ENCODE assay signal across 12 cellular contexts in genomic region chr19:43581467-43581866, GRCh38. TPM values are rescaled to one million over a fixed set of nuclear protein-coding genes. Genes with fewer than 3 reads are reported as not detected.
DNase-seq lines count a peak whose midpoint lies in the region; ATAC-seq and TF ChIP-seq lines count a peak whose summit lies in the region.
"Had no signal": no experiment of that assay in that cellular context is flagged by ENCODE, and none has a peak within 500 bp of the region (broad histone marks: within the 10 kb centered on the region; RNA-seq: fewer than 3 reads in every experiment).

No MANE protein-coding gene starts in this region.

- no peak overlapping the region for H3K4me3 ChIP-seq in hepatocyte

- no peaks in the 10 kb centered on the region for H3K9me3 ChIP-seq in hepatocyte (ENCODE audit: low read depth)

- no peaks in the 10 kb centered on the region for H3K9me2 ChIP-seq in hepatocyte (replicated peaks; ENCODE audit: insufficient read depth)

- no peak overlapping the region for H3K27ac ChIP-seq in hepatocyte

- WGBS in hepatocyte (ENCODE audit: low lambda C conversion rate, missing lambda C conversion rate): 79% methylated on average over 7 of the region's 7 CpGs

- H3K79me2 ChIP-seq in hepatocyte: no peaks in the 10 kb centered on the region

- H3K4me2 ChIP-seq in hepatocyte: peak overlapping the region; percentile 89

- ATAC-seq in stimulated activated naive B cell treated with anti-CD40 and anti-IgM and Interleukin-4, amounts not matched to agents 10 μg/mL and 1 μg/mL and 100 μg/mL, for 72 hours (replicated peaks): no peak
- ATAC-seq in GM18502 (IDR thresholded peaks at IDR 0.05; ENCODE audit: poor library complexity, unreplicated experiment): no peak
- ATAC-seq: activated CD4-positive, CD25-positive, alpha-beta regulatory T cell treated with anti-CD3 and anti-CD28 coated beads, Interleukin-2, amount 50 U/mL, for 24 hours had no signal

- POLR2A ChIA-PET in GM10248 (lab: Yijun Ruan, JAX): no interaction called here

- H3K9me3 Mint-ChIP-seq in T-helper 2 cell treated with Interferon-gamma antibody and Interleukin-4, amounts not matched to agents 5 μg/mL and 100 μg/mL, for 36 hours: no peaks in the 10 kb centered on the region
- H3K9me3 Mint-ChIP-seq in stimulated activated naive B cell treated with anti-CD40 and anti-IgM and Interleukin-4, amounts not matched to agents 10 μg/mL and 1 μg/mL and 100 μg/mL, for 72 hours: no peaks in the 10 kb centered on the region
- H3K9me3 Mint-ChIP-seq: activated naive CD4-positive, alpha-beta T cell treated with anti-CD3 and anti-CD28 coated beads, Interleukin-2, amount 50 U/mL, for 24 hours had no signal

- H3K4me1 ChIP-seq in hepatocyte (ENCODE audit: insufficient read depth): peaks cover 7% of the 10 kb centered on the region

- no peak for TF ChIP-seq CTCF in hepatocyte (IDR thresholded peaks at IDR 0.05; ENCODE audit: poor library complexity)
- TF ChIP-seq CTCF in GM10248 (IDR thresholded peaks at IDR 0.05; ENCODE audit: control extremely low read depth, extremely low read depth, low read depth, missing control alignments): no peak

- no peaks in the 10 kb centered on the region for H4K20me1 ChIP-seq in hepatocyte (ENCODE audit: insufficient read depth, poor library complexity, severe bottlenecking)

- peak overlapping the region; percentile 52 for H3K27ac Mint-ChIP-seq in T-helper 2 cell treated with Interferon-gamma antibody and Interleukin-4, amounts not matched to agents 5 μg/mL and 100 μg/mL, for 36 hours
- H3K27ac Mint-ChIP-seq in stimulated activated naive B cell treated with anti-CD40 and anti-IgM and Interleukin-4, amounts not matched to agents 10 μg/mL and 1 μg/mL and 100 μg/mL, for 72 hours: no peak overlapping the region
- H3K27ac Mint-ChIP-seq: activated naive CD4-positive, alpha-beta T cell treated with anti-CD3 and anti-CD28 coated beads, Interleukin-2, amount 50 U/mL, for 24 hours had no signal

- H3K4me3 Mint-ChIP-seq in T-helper 2 cell treated with Interferon-gamma antibody and Interleukin-4, amounts not matched to agents 5 μg/mL and 100 μg/mL, for 36 hours: peak overlapping the region; percentile 85
- peak overlapping the region; percentile 40 to 51 for H3K4me3 Mint-ChIP-seq in stimulated activated naive B cell treated with anti-CD40 and anti-IgM and Interleukin-4, amounts not matched to agents 10 μg/mL and 1 μg/mL and 100 μg/mL, for 72 hours
- H3K4me3 Mint-ChIP-seq: activated naive CD4-positive, alpha-beta T cell treated with anti-CD3 and anti-CD28 coated beads, Interleukin-2, amount 50 U/mL, for 24 hours had no signal

- peaks cover 2% of the 10 kb centered on the region for H3K27me3 Mint-ChIP-seq in T-helper 2 cell treated with Interferon-gamma antibody and Interleukin-4, amounts not matched to agents 5 μg/mL and 100 μg/mL, for 36 hours (ENCODE audit: low read depth)
- no peaks in the 10 kb centered on the region for H3K27me3 Mint-ChIP-seq in stimulated activated naive B cell treated with anti-CD40 and anti-IgM and Interleukin-4, amounts not matched to agents 10 μg/mL and 1 μg/mL and 100 μg/mL, for 72 hours
- H3K27me3 Mint-ChIP-seq: activated naive CD4-positive, alpha-beta T cell treated with anti-CD3 and anti-CD28 coated beads, Interleukin-2, amount 50 U/mL, for 24 hours had no signal

- CTCF ChIA-PET in GM10248 (lab: Yijun Ruan, JAX): interaction anchor here (2.2 to 3.7 kb wide), 2 partner anchors 13 to 27 kb away, joined by 4 to 23 read pairs; no protein-coding TSS in a partner anchor

- H3K36me3 ChIP-seq in hepatocyte (replicated peaks; ENCODE audit: insufficient read depth, low read depth): no peaks in the 10 kb centered on the region

- H3K36me3 Mint-ChIP-seq in T-helper 2 cell treated with Interferon-gamma antibody and Interleukin-4, amounts not matched to agents 5 μg/mL and 100 μg/mL, for 36 hours (ENCODE audit: low read depth): peaks cover 18% of the 10 kb centered on the region
- peaks cover 12 to 24% of the 10 kb centered on the region in 2 donors for H3K36me3 Mint-ChIP-seq in stimulated activated naive B cell treated with anti-CD40 and anti-IgM and Interleukin-4, amounts not matched to agents 10 μg/mL and 1 μg/mL and 100 μg/mL, for 72 hours
- H3K36me3 Mint-ChIP-seq: activated naive CD4-positive, alpha-beta T cell treated with anti-CD3 and anti-CD28 coated beads, Interleukin-2, amount 50 U/mL, for 24 hours had no signal

- peaks cover 25% of the 10 kb centered on the region for H3K4me1 Mint-ChIP-seq in T-helper 2 cell treated with Interferon-gamma antibody and Interleukin-4, amounts not matched to agents 5 μg/mL and 100 μg/mL, for 36 hours (ENCODE audit: low read depth)
- peaks cover 36 to 76% of the 10 kb centered on the region in 2 donors for H3K4me1 Mint-ChIP-seq in stimulated activated naive B cell treated with anti-CD40 and anti-IgM and Interleukin-4, amounts not matched to agents 10 μg/mL and 1 μg/mL and 100 μg/mL, for 72 hours

- no peak overlapping the region for H2AFZ ChIP-seq in hepatocyte

- no peak for DNase-seq in T-helper 2 cell treated with Interferon-gamma antibody and Interleukin-4, amounts not matched to agents 5 μg/mL and 100 μg/mL, for 36 hours (ENCODE audit: low spot score)
- DNase-seq in T-helper 2 cell (no peak), UCSD-AML1 (lab: John Stamatoyannopoulos, UW; ENCODE audit: unreplicated experiment) (peak; percentile 15), hepatocyte (ENCODE audit: low spot score) (no peak), NCI-H2171 treated with DMSO at 0.1 percent for 48 hours (lab: John Stamatoyannopoulos, UW) (no peak), GM10248 (ENCODE audit: extremely low spot score) (no peak)
- no peak for DNase-seq in stimulated activated naive B cell treated with anti-CD40 and anti-IgM and Interleukin-4, amounts not matched to agents 10 μg/mL and 1 μg/mL and 100 μg/mL, for 72 hours
- DNase-seq: DMS79, NCI-H2029 treated with DMSO at 0.1 percent for 48 hours had no signal

- H3K27me3 ChIP-seq in hepatocyte: no peaks in the 10 kb centered on the region

RNA-seq across cellular contexts. Expression of gene PINLYP, which starts 5.9 kb away (rescaled TPM):
- 4.7 and 11.4 TPM in 2 replicates for total RNA-seq in hepatocyte
- 4.5 and 4.6 TPM in 2 replicates for polyA plus RNA-seq in hepatocyte

RNA-seq across cellular contexts. Expression of gene XRCC1, which starts 6.1 kb away (rescaled TPM):
- 27.8 and 34.3 TPM in 2 replicates for total RNA-seq in hepatocyte
- polyA plus RNA-seq in hepatocyte: 27.3 and 27.8 TPM in 2 replicates

RNA-seq across cellular contexts. Expression of gene IRGQ, which starts 14.5 kb away (rescaled TPM):
- total RNA-seq in hepatocyte: 26.0 and 26.2 TPM in 2 replicates
- 9.6 and 14.4 TPM in 2 replicates for polyA plus RNA-seq in hepatocyte

RNA-seq across cellular contexts. Expression of gene ZNF576, which starts 14.9 kb away (rescaled TPM):
- total RNA-seq in hepatocyte: 12.8 and 16.2 TPM in 2 replicates
- polyA plus RNA-seq in hepatocyte: 16.1 and 18.1 TPM in 2 replicates

RNA-seq across cellular contexts. Expression of gene SRRM5, which starts 30.4 kb away (rescaled TPM):
- 0.27 TPM in 1 of 2 replicates, not detected in the other for total RNA-seq in hepatocyte
- polyA plus RNA-seq in hepatocyte: 0.24 and 0.79 TPM in 2 replicates
